32 cellular contexts compared by ENCODE assay signal in genomic region chr18:6798896-6799295, GRCh38.
DNase-seq lines count a peak whose midpoint lies in the region; ATAC-seq, FAIRE-seq and TF ChIP-seq lines count a peak whose summit lies in the region.
"Had no signal": no experiment of that assay in that cellular context is flagged by ENCODE, and none has a peak within 500 bp of the region (broad histone marks: within the 10 kb centered on the region; RNA-seq: fewer than 3 reads in every experiment).

No MANE protein-coding gene starts in this region.

- no TSS peak for BruUV-seq in endothelial cell of umbilical vein (replicated peaks; lab: Mats Ljungman, UMichigan)

- H3K4me3 ChIP-seq in SK-N-SH (ENCODE audit: low read depth in 2 of 2, low read length in 1 of 2) (no peak overlapping the region), endothelial cell of umbilical vein (replicated peaks in 1 of 3; ENCODE audit: insufficient read depth in 1 of 3, low read depth in 1 of 3, low read length in 3 of 3) (no peak overlapping the region)
- H3K4me3 ChIP-seq: A549; BLaER1; BLaER1 treated with 17β-estradiol and CSF1 and Interleukin-3, amounts not matched to agents 10 nM and 100 nM had no signal

- dilution Hi-C loops in endothelial cell of umbilical vein (cut with MboI; ENCODE audit: extremely low pct_ligation_motif_present, low sequenced_read_pairs): no loop called here

- DNase-seq in SK-N-SH (no peak), dermis blood vessel endothelial cell (peak; percentile 52), endothelial cell of umbilical vein (ENCODE audit: low read depth, low spot score) (peak; percentile 77), COLO829 (ENCODE audit: low spot score) (no peak), caudate nucleus (lab: John Stamatoyannopoulos, UW) (no peak)
- DNase-seq: 8988T; ACHN; AML-193; BE2C; C1 segment of cervical spinal cord; Caco-2; Calu3; CD4-positive, alpha-beta memory T cell; CD4-positive, alpha-beta T cell; CD4-positive, CD25-positive, alpha-beta regulatory T cell; CD8-positive, alpha-beta memory T cell; CD8-positive, alpha-beta T cell; COR-L47; DMS 273 treated with DMSO at 0.1 percent for 48 hours; DMS153; DMS53; DMS79; DMS79 treated with DMSO at 0.1 percent for 48 hours; DND-41; EL had no signal

- no peaks in the 10 kb centered on the region for H3K9me3 ChIP-seq in SK-N-SH
- H3K9me3 ChIP-seq in endothelial cell of umbilical vein (replicated peaks; ENCODE audit: control insufficient read depth, insufficient read depth, low read length): no peaks in the 10 kb centered on the region
- H3K9me3 ChIP-seq: A549, BE2C, BLaER1 had no signal

- peak; percentile 21 for FAIRE-seq in endothelial cell of umbilical vein (lab: Jason Lieb, UNC)
- FAIRE-seq: A204.1, A549 had no signal

- no peak for TF ChIP-seq EP300 in SK-N-SH (IDR thresholded peaks at IDR 0.05; ENCODE audit: borderline replicate concordance in 1 of 2, low read depth in 1 of 2, low read length in 1 of 2)

- H3K79me2 ChIP-seq in SK-N-SH (ENCODE audit: insufficient read depth) (no peaks in the 10 kb centered on the region), endothelial cell of umbilical vein (ENCODE audit: control insufficient read depth, insufficient read depth, low read length) (no peaks in the 10 kb centered on the region)

- H3K4me2 ChIP-seq in SK-N-SH: no peak overlapping the region
- no peak overlapping the region for H3K4me2 ChIP-seq in endothelial cell of umbilical vein (ENCODE audit: insufficient read depth, low read length)
- H3K4me2 ChIP-seq: A549; BLaER1; BLaER1 treated with 17β-estradiol and CSF1 and Interleukin-3, amounts not matched to agents 10 nM and 100 nM had no signal

- TF ChIP-seq CTCF in SK-N-SH (IDR thresholded peaks at IDR 0.05): no peak
- no peak for TF ChIP-seq CTCF in endothelial cell of umbilical vein (IDR thresholded peaks at IDR 0.05; ENCODE audit: extremely low read depth in 1 of 2, insufficient read depth in 1 of 2, low read depth in 1 of 2, low read length in 2 of 2)

- intact Hi-C loops in endothelial cell of umbilical vein (cut with micrococcal nuclease): no loop called here

- H2AFZ ChIP-seq in SK-N-SH (ENCODE audit: low read depth): no peak overlapping the region
- H2AFZ ChIP-seq in endothelial cell of umbilical vein (ENCODE audit: low read depth, low read length): no peak overlapping the region

- H4K20me1 ChIP-seq in SK-N-SH (ENCODE audit: insufficient read depth): no peaks in the 10 kb centered on the region
- no peaks in the 10 kb centered on the region for H4K20me1 ChIP-seq in endothelial cell of umbilical vein (replicated peaks; ENCODE audit: control insufficient read depth, extremely low read depth, insufficient read depth, low read length)
- H4K20me1 ChIP-seq: BLaER1; BLaER1 treated with 17β-estradiol and CSF1 and Interleukin-3, amounts not matched to agents 10 nM and 100 nM had no signal

- H3K27ac ChIP-seq in SK-N-SH (ENCODE audit: low read depth in 2 of 2, low read length in 1 of 2) (no peak overlapping the region), endothelial cell of umbilical vein (ENCODE audit: insufficient read depth, low read depth, low read length) (no peak overlapping the region), caudate nucleus (ENCODE audit: low read depth, low read length) (no peak overlapping the region)
- H3K27ac ChIP-seq: 22Rv1; A549; BLaER1; BLaER1 treated with 17β-estradiol and CSF1 and Interleukin-3, amounts not matched to agents 10 nM and 100 nM; C4-2B had no signal

- no peaks in the 10 kb centered on the region for H3K9me2 ChIP-seq in SK-N-SH

- no peaks in the 10 kb centered on the region for H3K36me3 ChIP-seq in SK-N-SH (replicated peaks in 1 of 2; ENCODE audit: control insufficient read depth in 1 of 2, insufficient read depth in 2 of 2, low read length in 1 of 2)
- no peaks in the 10 kb centered on the region for H3K36me3 ChIP-seq in endothelial cell of umbilical vein (ENCODE audit: control insufficient read depth in 2 of 2, extremely low read depth in 1 of 2, insufficient read depth in 2 of 2, low read length in 2 of 2)
- H3K36me3 ChIP-seq: BE2C; BLaER1; BLaER1 treated with 17β-estradiol and CSF1 and Interleukin-3, amounts not matched to agents 10 nM and 100 nM had no signal

- H3F3A ChIP-seq in SK-N-SH (replicated peaks; ENCODE audit: insufficient read depth): no peaks in the 10 kb centered on the region

- ATAC-seq in SK-N-SH treated with all-trans-retinoic acid at 6 μM for 48 hours: no peak
- ATAC-seq: A549; CD8-positive, alpha-beta T cell had no signal

- H3K9ac ChIP-seq in SK-N-SH (no peak overlapping the region), endothelial cell of umbilical vein (replicated peaks; ENCODE audit: extremely low read depth, insufficient read depth, low read length) (no peak overlapping the region)
- H3K9ac ChIP-seq: BLaER1; BLaER1 treated with 17β-estradiol and CSF1 and Interleukin-3, amounts not matched to agents 10 nM and 100 nM had no signal

- H3K27me3 ChIP-seq in SK-N-SH (ENCODE audit: insufficient read depth) (no peaks in the 10 kb centered on the region), endothelial cell of umbilical vein (ENCODE audit: control insufficient read depth in 2 of 2, insufficient read depth in 2 of 2, low read length in 2 of 2) (no peaks in the 10 kb centered on the region)
- H3K27me3 ChIP-seq: BE2C; BLaER1; BLaER1 treated with 17β-estradiol and CSF1 and Interleukin-3, amounts not matched to agents 10 nM and 100 nM had no signal

- CTCF ChIA-PET in SK-N-SH (lab: Yijun Ruan, JAX) (no interaction called here), endothelial cell of umbilical vein (lab: Charles Lee) (no interaction called here)

- no peaks in the 10 kb centered on the region for H3K9me1 ChIP-seq in endothelial cell of umbilical vein (replicated peaks; ENCODE audit: control insufficient read depth, extremely low read depth, insufficient read depth, low read length)

- WGBS in SK-N-SH (ENCODE audit: low lambda C conversion rate): 97% methylated on average over 1 of the region's 1 CpG

- TF ChIP-seq POLR2A in endothelial cell of umbilical vein (IDR thresholded peaks at IDR 0.05; ENCODE audit: low read depth, low read length): no peak

- H3K4me1 ChIP-seq in SK-N-SH (ENCODE audit: control insufficient read depth in 1 of 2, insufficient read depth in 2 of 2, low read depth in 1 of 2, low read length in 1 of 2) (peaks cover 0 to 7% of the 10 kb centered on the region in 2 experiments; a peak in 1 of 4 replicates), endothelial cell of umbilical vein (ENCODE audit: control insufficient read depth, extremely low read depth, insufficient read depth, low read length) (peaks cover 4% of the 10 kb centered on the region)
- H3K4me1 ChIP-seq: A549; BE2C; BLaER1; BLaER1 treated with 17β-estradiol and CSF1 and Interleukin-3, amounts not matched to agents 10 nM and 100 nM; Caco-2 had no signal

- no peak for TF ChIP-seq RAD21 in SK-N-SH (IDR thresholded peaks at IDR 0.05; ENCODE audit: low read length)

- POLR2A ChIA-PET in SK-N-SH (lab: Yijun Ruan, JAX) (no interaction called here), endothelial cell of umbilical vein (lab: Charles Lee) (no interaction called here)

TF ChIP-seq in SK-N-SH, 30 proteins besides CTCF, POLR2A, EP300 and RAD21 (continues in another document):
- no peak for TF ChIP-seq PBX3 (IDR thresholded peaks at IDR 0.05)

TF ChIP-seq in endothelial cell of umbilical vein, 7 proteins besides CTCF, POLR2A, EP300 and RAD21:
- TF ChIP-seq JUN (IDR thresholded peaks at IDR 0.05; ENCODE audit: borderline replicate concordance, insufficient read depth, insufficient read length, low read depth): no peak
- TF ChIP-seq POLR2AphosphoS5 (IDR thresholded peaks at IDR 0.05; ENCODE audit: insufficient read depth, low read depth, low read length): no peak
- no peak for TF ChIP-seq FOS (IDR thresholded peaks at IDR 0.05; ENCODE audit: borderline replicate concordance, insufficient read depth, low read length)
TF ChIP-seq in endothelial cell of umbilical vein: peak in this region for 0.

Comparison
In these comparisons a context has a peak if more than half of its experiments do, and no peak if none do; other contexts are left out.
1. DNase-seq: peak in dermis blood vessel endothelial cell (single experiment) and endothelial cell of umbilical vein (single experiment); none in SK-N-SH (single experiment), COLO829 (single experiment) and caudate nucleus (0 of 61).